ENCODE assay signal across 1 cellular context in genomic region chr12:121799842-121800693, GRCh38.
A peak's percentile ranks its signal among the peaks of the same experiment; 100 is the strongest.
TF ChIP-seq lines count a peak whose summit lies in the region.

No MANE protein-coding gene starts in this region.

TF ChIP-seq in K562, 482 proteins besides CTCF, POLR2A, EP300 and RAD21 (continued from another document and continues in another):
- TF ChIP-seq CHD7 (IDR thresholded peaks at IDR 0.05; ENCODE audit: low read depth, low read length) (no peak), ZNF277 (CRISPR knock-in tag; IDR thresholded peaks at IDR 0.05; ENCODE audit: borderline replicate concordance) (no peak), RERE (CRISPR knock-in tag; IDR thresholded peaks at IDR 0.05; ENCODE audit: borderline replicate concordance) (no peak), ZNF354B (CRISPR knock-in tag; IDR thresholded peaks at IDR 0.05) (no peak), DLX4 (CRISPR knock-in tag; IDR thresholded peaks at IDR 0.05) (no peak), ZNF699 (CRISPR knock-in tag; IDR thresholded peaks at IDR 0.05; ENCODE audit: insufficient replicate concordance) (no peak), ZC3H11A (IDR thresholded peaks at IDR 0.05; ENCODE audit: low read depth, low read length) (no peak), HNRNPH1 (optimal IDR thresholded peaks at IDR 0.05; ENCODE audit: low read depth, low read length) (no peak), HMG20B (CRISPR knock-in tag; IDR thresholded peaks at IDR 0.05) (no peak), IRF1 (CRISPR knock-in tag; IDR thresholded peaks at IDR 0.05; ENCODE audit: borderline replicate concordance) (no peak), FOXJ3 (CRISPR knock-in tag; IDR thresholded peaks at IDR 0.05) (no peak), ETV5 (CRISPR knock-in tag; IDR thresholded peaks at IDR 0.05; ENCODE audit: low read depth) (no peak), DACH1 (IDR thresholded peaks at IDR 0.05; ENCODE audit: partially characterized antibody) (no peak), ARID4B (CRISPR knock-in tag; IDR thresholded peaks at IDR 0.05) (no peak), KDM1A (IDR thresholded peaks at IDR 0.05) (no peak), FUS (optimal IDR thresholded peaks at IDR 0.05; ENCODE audit: low read depth, low read length) (peak; percentile 77), ZNF133 (CRISPR knock-in tag; IDR thresholded peaks at IDR 0.05) (no peak), ZNF197 (CRISPR knock-in tag; IDR thresholded peaks at IDR 0.05; ENCODE audit: low read depth) (no peak), ZNF316 (IDR thresholded peaks at IDR 0.05) (no peak; the same call in 1 of the 2 replicates), ARHGAP35 (IDR thresholded peaks at IDR 0.05; ENCODE audit: partially characterized antibody) (no peak), BRF2 (IDR thresholded peaks at IDR 0.05; ENCODE audit: borderline replicate concordance, insufficient read depth, insufficient read length) (no peak), DDX20 (tag; IDR thresholded peaks at IDR 0.05; ENCODE audit: low read depth) (no peak), ZKSCAN1 (IDR thresholded peaks at IDR 0.05; ENCODE audit: low read depth, low read length) (no peak; the same call in 1 of the 2 replicates)
